15 cellular contexts compared by ENCODE assay signal in the genomic region with DNA sequence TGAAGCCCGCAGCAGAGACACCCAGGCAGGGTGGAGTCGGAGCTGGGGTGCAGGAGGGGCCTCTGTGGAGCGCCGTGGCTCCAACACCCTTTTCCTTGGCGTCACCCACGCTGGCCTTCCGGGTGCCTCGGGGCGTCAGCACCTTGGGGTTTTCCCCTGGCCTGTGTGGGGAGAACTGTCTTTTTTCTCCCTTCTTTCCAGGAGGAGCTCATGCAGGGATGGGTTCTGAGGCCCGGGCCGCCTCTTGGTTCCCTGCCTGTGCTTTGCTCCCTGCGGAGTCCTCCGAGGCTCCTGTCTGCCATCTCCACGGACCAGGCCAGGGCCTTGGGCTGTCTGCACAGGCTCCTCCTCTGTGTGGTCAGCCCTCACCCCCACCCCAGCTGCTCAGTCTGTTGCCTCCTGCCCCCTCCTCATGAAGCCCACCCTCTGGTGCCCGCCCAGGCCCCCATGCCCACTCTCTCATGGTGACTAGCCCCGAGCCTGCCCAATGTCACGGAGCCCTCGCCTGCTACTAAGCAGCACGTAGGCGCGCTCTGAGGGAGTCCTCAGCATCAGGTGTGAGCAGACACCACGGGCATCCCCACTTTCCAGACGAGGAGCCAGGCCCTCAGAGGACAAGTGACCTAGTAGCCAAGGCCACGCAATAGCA. TPM values are rescaled to one million over a fixed set of nuclear protein-coding genes. Genes with fewer than 3 reads are reported as not detected.
"Had no signal": no experiment of that assay in that cellular context is flagged by ENCODE, and none has a peak within 500 bp of the region (broad histone marks: within the 10 kb centered on the region; RNA-seq: fewer than 3 reads in every experiment).

No MANE protein-coding gene starts in this region.

- H3K4me3 ChIP-seq: coronary artery, heart right ventricle, testis had no signal

- H3K4me3 Mint-ChIP-seq: activated CD8-positive, alpha-beta T cell treated with anti-CD3 and anti-CD28 coated beads for 36 hours; activated naive CD4-positive, alpha-beta T cell treated with anti-CD3 and anti-CD28 coated beads for 36 hours; stimulated activated naive CD8-positive, alpha-beta T cell treated with anti-CD3 and anti-CD28 coated beads, Interleukin-15, amount 100 ng/mL, for 72 hours; type B pancreatic cell had no signal

- H3K27me3 Mint-ChIP-seq: activated CD8-positive, alpha-beta T cell treated with anti-CD3 and anti-CD28 coated beads for 36 hours; progenitor cell of endocrine pancreas; stimulated activated naive CD8-positive, alpha-beta T cell treated with anti-CD3 and anti-CD28 coated beads, Interleukin-15, amount 100 ng/mL, for 72 hours; type B pancreatic cell had no signal

- H3K9me3 Mint-ChIP-seq: activated CD8-positive, alpha-beta T cell treated with anti-CD3 and anti-CD28 coated beads for 36 hours; activated naive CD4-positive, alpha-beta T cell treated with anti-CD3 and anti-CD28 coated beads for 36 hours; stimulated activated naive CD8-positive, alpha-beta T cell treated with anti-CD3 and anti-CD28 coated beads, Interleukin-15, amount 100 ng/mL, for 72 hours; type B pancreatic cell had no signal

- ATAC-seq: activated CD8-positive, alpha-beta T cell treated with anti-CD3 and anti-CD28 coated beads for 36 hours; heart right ventricle; stimulated activated naive CD8-positive, alpha-beta T cell treated with anti-CD3 and anti-CD28 coated beads, Interleukin-15, amount 100 ng/mL, for 72 hours had no signal

- DNase-seq: activated CD4-positive, alpha-beta T cell treated with anti-CD3 and anti-CD28 coated beads for 48 hours; activated CD8-positive, alpha-beta T cell treated with anti-CD3 and anti-CD28 coated beads for 36 hours; activated naive CD4-positive, alpha-beta T cell treated with anti-CD3 and anti-CD28 coated beads for 36 hours; activated T-cell treated with anti-CD3 and anti-CD28 coated beads, Interleukin-2, amount 50 U/mL, for 1 hour; heart right ventricle; occipital lobe; stimulated activated CD4-positive, alpha-beta T cell treated with anti-CD3 and anti-CD28 coated beads, Interleukin-4, amount 100 ng/mL, for 1 hour; stimulated activated naive CD8-positive, alpha-beta T cell treated with anti-CD3 and anti-CD28 coated beads, Interleukin-15, amount 100 ng/mL, for 72 hours; T-helper 2 cell; testis had no signal

- H3K27ac Mint-ChIP-seq: activated naive CD4-positive, alpha-beta T cell treated with anti-CD3 and anti-CD28 coated beads for 36 hours; progenitor cell of endocrine pancreas; type B pancreatic cell had no signal

- H3K27ac ChIP-seq: coronary artery, heart right ventricle, testis had no signal

- H3K27me3 ChIP-seq: heart right ventricle, testis had no signal

- H3K36me3 Mint-ChIP-seq: type B pancreatic cell had no signal

- H3K9me3 ChIP-seq: heart right ventricle, testis had no signal

RNA-seq across cellular contexts. Expression of gene DRC7, which starts 45.9 kb away (rescaled TPM):
- total RNA-seq: aorta, myocyte had no signal
